Comparison of ENCODE assay signal across 15 cellular contexts in the genomic region with DNA sequence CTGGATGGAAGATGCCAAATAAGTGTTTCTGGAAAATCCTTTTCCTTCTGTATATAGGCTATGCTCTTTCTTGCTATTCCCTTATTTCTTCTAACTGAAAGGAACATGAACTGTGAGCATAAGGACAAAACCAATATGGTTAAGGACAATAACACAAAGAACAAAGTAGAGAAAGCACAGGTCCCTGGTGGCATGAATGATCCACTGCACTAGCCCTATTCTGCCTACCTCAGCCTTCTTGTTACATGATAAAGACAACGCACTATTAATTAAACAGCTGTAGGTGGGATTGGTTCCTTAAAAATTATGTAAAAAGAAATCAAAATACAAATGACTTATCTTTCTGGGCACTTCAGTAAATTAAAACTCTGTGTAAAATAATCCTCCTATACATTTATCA. TPM values are rescaled to one million over a fixed set of nuclear protein-coding genes. Genes with fewer than 3 reads are reported as not detected.
DNase-seq lines count a peak whose midpoint lies in the region; ATAC-seq, FAIRE-seq and TF ChIP-seq lines count a peak whose summit lies in the region.
"Had no signal": no experiment of that assay in that cellular context is flagged by ENCODE, and none has a peak within 500 bp of the region (broad histone marks: within the 10 kb centered on the region; RNA-seq: fewer than 3 reads in every experiment).

No MANE protein-coding gene starts in this region.

- dilution Hi-C loops in keratinocyte (cut with MboI; ENCODE audit: extremely low pct_ligation_motif_present, low sequenced_read_pairs): no loop called here

- H3K9me1 ChIP-seq in keratinocyte (ENCODE audit: control insufficient read depth, extremely low read depth, insufficient read depth, low read length): no peaks in the 10 kb centered on the region

- FAIRE-seq in keratinocyte (lab: Jason Lieb, UNC): no peak
- FAIRE-seq: GM12891 had no signal

- H3K9ac ChIP-seq in keratinocyte (ENCODE audit: control insufficient read depth, extremely low read depth, insufficient read depth, low read length): no peak overlapping the region

- no peak overlapping the region for H3K4me3 ChIP-seq in AG09309 (ENCODE audit: control insufficient read depth, low read depth, low read length)
- H3K4me3 ChIP-seq in keratinocyte (ENCODE audit: control insufficient read depth in 2 of 3, extremely low read depth in 1 of 3, insufficient read depth in 2 of 3, low read depth in 1 of 3, low read length in 3 of 3): no peak overlapping the region

- ATAC-seq in GM21529 (IDR thresholded peaks at IDR 0.05; ENCODE audit: unreplicated experiment): no peak
- ATAC-seq in GM18858 (IDR thresholded peaks at IDR 0.05; ENCODE audit: unreplicated experiment): no peak
- no peak for ATAC-seq in HG02763 (IDR thresholded peaks at IDR 0.05; ENCODE audit: unreplicated experiment)

- no peaks in the 10 kb centered on the region for H3K9me3 ChIP-seq in keratinocyte (ENCODE audit: control insufficient read depth, low read depth, low read length)

- no peaks in the 10 kb centered on the region for H3K36me3 ChIP-seq in keratinocyte (ENCODE audit: control insufficient read depth in 2 of 2, extremely low read depth in 1 of 2, insufficient read depth in 2 of 2, low read length in 2 of 2)

- no peaks in the 10 kb centered on the region for H4K20me1 ChIP-seq in keratinocyte (ENCODE audit: control insufficient read depth, extremely low read depth, insufficient read depth, low read length)

- H3K27me3 ChIP-seq in keratinocyte (ENCODE audit: control insufficient read depth, extremely low read depth, insufficient read depth, low read length): no peaks in the 10 kb centered on the region
- H3K27me3 ChIP-seq: MG63 had no signal

- DNase-seq in AG09309 (ENCODE audit: low read depth): no peak
- peak; percentile 21 for DNase-seq in SW480 (ENCODE audit: low spot score)
- DNase-seq in keratinocyte (ENCODE audit: low read depth, low spot score): no peak
- no peak for DNase-seq in activated T-cell treated with anti-CD3 and anti-CD28 coated beads, Interleukin-2, amount 50 U/mL, for 48 hours
- DNase-seq: amygdala; COR-L47; MG63; NCI-H2227 treated with DMSO at 0.1 percent for 48 hours; stimulated activated CD4-positive, alpha-beta T cell treated with anti-CD3 and anti-CD28 coated beads, Interleukin-4, amount 100 ng/mL, for 1 hour; stimulated activated naive CD4-positive, alpha-beta T cell treated with Interleukin-2 at 50 U/mL for 16 hours had no signal

- H3K4me2 ChIP-seq in keratinocyte (ENCODE audit: control insufficient read depth, extremely low read depth, insufficient read depth, low read depth, low read length): no peak overlapping the region

- peaks cover 22% of the 10 kb centered on the region for H3K4me1 ChIP-seq in keratinocyte (ENCODE audit: control insufficient read depth, extremely low read depth, insufficient read depth, low read length)

- TF ChIP-seq CTCF in AG09309 (IDR thresholded peaks at IDR 0.05; ENCODE audit: control insufficient read depth, insufficient read depth, low read depth, low read length, missing control alignments) (peak; percentile 15), GM12874 (IDR thresholded peaks at IDR 0.05; ENCODE audit: insufficient read depth, low read depth, low read length) (0 out of 2 replicates have a peak, but pooled peaks have one; percentile 3), keratinocyte (optimal IDR thresholded peaks at IDR 0.05 in 1 of 3, IDR thresholded peaks at IDR 0.05 in 1 of 3, conservative IDR thresholded peaks at IDR 0.05 in 1 of 3; ENCODE audit: extremely low read depth in 1 of 3, insufficient read depth in 2 of 3, low read length in 3 of 3) (peak in 2 of 3 experiments; percentile 13 to 22)

- no peak overlapping the region for H3K27ac ChIP-seq in keratinocyte (ENCODE audit: control insufficient read depth, insufficient read depth, low read length)

- H2AFZ ChIP-seq in keratinocyte (ENCODE audit: control insufficient read depth, low read length): no peak overlapping the region

- H3K79me2 ChIP-seq in keratinocyte (ENCODE audit: control insufficient read depth, insufficient read depth, low read length): peaks cover 31% of the 10 kb centered on the region

RNA-seq across cellular contexts. Expression of gene WDR75, which starts 1.9 kb away (rescaled TPM):
- polyA plus RNA-seq in keratinocyte: 37.0 to 67.3 TPM (median 60.4 TPM) in 3 replicates
- 43.6 TPM for polyA plus RNA-seq in keratinocyte (2011; ENCODE audit: low read depth)
- 19.1 and 41.5 TPM in 2 replicates for polyA plus RNA-seq in keratinocyte (2011; cell fraction: cytosol; rRNA removed)
- 64.9 and 91.2 TPM in 2 replicates for polyA plus RNA-seq in keratinocyte (2011; cell fraction: nucleus; rRNA removed)
- 26.1 and 29.0 TPM in 2 replicates for polyA plus RNA-seq in keratinocyte (2012; ENCODE audit: low replicate concordance)
- polyA minus RNA-seq in keratinocyte: 41.1 to 66.3 TPM (median 56.1 TPM) in 3 replicates
- polyA minus RNA-seq in keratinocyte (2011; cell fraction: cytosol; rRNA and poly(A)+ RNA removed): 16.3 TPM
- 62.7 and 77.6 TPM in 2 replicates for polyA minus RNA-seq in keratinocyte (2011; cell fraction: nucleus; rRNA and poly(A)+ RNA removed)
